ENCODE assay signal across 16 cellular contexts in the genomic region with DNA sequence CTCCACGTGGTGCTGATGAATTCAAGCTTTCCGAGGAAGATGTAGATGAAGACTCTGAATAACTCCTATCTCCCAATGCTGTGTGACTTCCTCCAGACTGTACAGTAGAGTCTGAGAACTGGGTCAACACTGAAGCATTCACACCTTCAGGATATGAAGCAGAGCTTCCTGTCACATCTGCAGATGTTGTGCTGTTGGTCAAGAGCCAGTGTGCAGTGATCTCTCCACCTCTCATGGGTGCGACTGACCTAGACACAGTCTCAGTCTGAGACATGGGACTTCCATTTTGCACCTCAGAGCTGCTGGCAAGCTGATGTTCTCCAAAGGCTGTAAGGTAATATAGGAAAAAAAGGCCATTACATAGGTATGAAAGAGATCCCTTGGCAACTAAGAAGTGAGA.
"Had no signal": no experiment of that assay in that cellular context is flagged by ENCODE, and none has a peak within 500 bp of the region (broad histone marks: within the 10 kb centered on the region; RNA-seq: fewer than 3 reads in every experiment).

No MANE protein-coding gene starts in this region.

- H3K36me3 ChIP-seq: neural progenitor cell had no signal

- H3K27ac Mint-ChIP-seq: activated naive CD4-positive, alpha-beta T cell treated with anti-CD3 and anti-CD28 coated beads, Interleukin-2, amount 50 U/mL, for 72 hours; activated T-cell treated with anti-CD3 and anti-CD28 coated beads, Interleukin-2, amount 50 U/mL, for 24 hours; neural progenitor cell; progenitor cell of endocrine pancreas had no signal

- H3K9me3 ChIP-seq: left lung, SK-N-SH, stomach had no signal

- H3K27me3 Mint-ChIP-seq: activated T-cell treated with anti-CD3 and anti-CD28 coated beads, Interleukin-2, amount 50 U/mL, for 24 hours; progenitor cell of endocrine pancreas had no signal

- H3K27me3 ChIP-seq: cardiac muscle cell, left lung, neural progenitor cell, stomach had no signal

- H3K9me3 Mint-ChIP-seq: activated naive CD4-positive, alpha-beta T cell treated with anti-CD3 and anti-CD28 coated beads, Interleukin-2, amount 50 U/mL, for 72 hours; activated T-cell treated with anti-CD3 and anti-CD28 coated beads, Interleukin-2, amount 50 U/mL, for 24 hours; neural progenitor cell had no signal

- DNase-seq: activated CD4-positive, alpha-beta T cell treated with anti-CD3 and anti-CD28 coated beads, Interleukin-2, amount 50 U/mL, for 1 hour; activated effector memory CD4-positive, alpha-beta T cell treated with anti-CD3 and anti-CD28 coated beads, Interleukin-2, amount 50 U/mL, for 16 hours; activated T-cell treated with anti-CD3 and anti-CD28 coated beads, Interleukin-2, amount 50 U/mL, for 24 hours; amygdala; head of caudate nucleus; left lung; mammary epithelial cell; SK-N-SH; stimulated activated CD4-positive, alpha-beta T cell treated with anti-CD3 and anti-CD28 coated beads, Interleukin-12 subunit alpha, Interleukin-12 subunit beta, amount 100 ng/mL, for 4 hours; stimulated activated CD4-positive, alpha-beta T cell treated with anti-CD3 and anti-CD28 coated beads, Interleukin-1b, Interleukin-23, amount 100 ng/mL, for 48 hours; stomach; trophoblast cell had no signal

- H3K4me3 ChIP-seq: cardiac muscle cell, left lung, neural progenitor cell, stomach had no signal

- H3K4me1 Mint-ChIP-seq: neural progenitor cell had no signal

- ATAC-seq: left lung had no signal

- H3K4me3 Mint-ChIP-seq: activated T-cell treated with anti-CD3 and anti-CD28 coated beads, Interleukin-2, amount 50 U/mL, for 24 hours; neural progenitor cell had no signal

- H3K4me1 ChIP-seq: neural progenitor cell had no signal

- H3K27ac ChIP-seq: cardiac muscle cell, left lung, neural progenitor cell, stomach had no signal
